In genomic region chrX:20515841-20516461, GRCh38 we compare ENCODE assay signal across 9 cellular contexts.
DNase-seq lines count a peak whose midpoint lies in the region; ATAC-seq and TF ChIP-seq lines count a peak whose summit lies in the region.
"Had no signal": no experiment of that assay in that cellular context is flagged by ENCODE, and none has a peak within 500 bp of the region (broad histone marks: within the 10 kb centered on the region; RNA-seq: fewer than 3 reads in every experiment).

No MANE protein-coding gene starts in this region.

- peaks cover 0 to 6% (median 0%) of the 10 kb centered on the region in 4 donors for H3K4me1 Mint-ChIP-seq in CD4-positive, CD25-positive, alpha-beta regulatory T cell

- H3K4me1 ChIP-seq in CD4-positive, CD25-positive, alpha-beta regulatory T cell (ENCODE audit: control insufficient read depth, insufficient read depth, low read length, poor library complexity, severe bottlenecking), result no peaks in the 10 kb centered on the region
- H3K4me1 ChIP-seq in upper lobe of right lung, result no peaks in the 10 kb centered on the region

- no peak overlapping the region for H3K4me3 ChIP-seq in CD4-positive, CD25-positive, alpha-beta regulatory T cell (ENCODE audit: low read depth, low read length)
- H3K4me3 ChIP-seq in foreskin fibroblast (ENCODE audit: low read depth in 1 of 2, low read length in 2 of 2) (no peak overlapping the region), upper lobe of right lung (no peak overlapping the region)

- no peak overlapping the region for H3K27ac ChIP-seq in CD4-positive, CD25-positive, alpha-beta regulatory T cell (ENCODE audit: insufficient read depth, low read length, poor library complexity, severe bottlenecking)
- no peak overlapping the region for H3K27ac ChIP-seq in upper lobe of right lung

- H3K27ac Mint-ChIP-seq in CD4-positive, CD25-positive, alpha-beta regulatory T cell, result peak overlapping the region in 1 of 3 donors; percentile 8
- H3K27ac Mint-ChIP-seq: T-cell had no signal

- H3K4me3 Mint-ChIP-seq in CD4-positive, CD25-positive, alpha-beta regulatory T cell, result no peak overlapping the region
- H3K4me3 Mint-ChIP-seq: T-cell had no signal

- peak; percentile 45 to 58 for ATAC-seq in CD4-positive, CD25-positive, alpha-beta regulatory T cell (ENCODE audit: low read depth in 2 of 2)
- ATAC-seq in GM19324 (IDR thresholded peaks at IDR 0.05; ENCODE audit: low FRiP score, unreplicated experiment) (peak; percentile 87), HG03196 (IDR thresholded peaks at IDR 0.05; ENCODE audit: unreplicated experiment) (peak; percentile 97), SK-N-SH treated with all-trans-retinoic acid at 6 μM for 48 hours (peak; percentile 76), upper lobe of right lung (peak; percentile 88)

- no peaks in the 10 kb centered on the region for H3K36me3 ChIP-seq in CD4-positive, CD25-positive, alpha-beta regulatory T cell (ENCODE audit: control insufficient read depth, insufficient read depth, low read length)
- no peaks in the 10 kb centered on the region for H3K36me3 ChIP-seq in upper lobe of right lung

- DNase-seq in CD4-positive, CD25-positive, alpha-beta regulatory T cell, result peak in 1 of 3 donors; percentile 49
- peak; percentile 76 to 85 for DNase-seq in foreskin fibroblast
- no peak for DNase-seq in upper lobe of right lung
- DNase-seq in head of caudate nucleus, result no peak
- no peak for DNase-seq in T-helper 9 cell
- DNase-seq: T-cell had no signal

- peaks cover 0 to 2% (median 0%) of the 10 kb centered on the region in 7 donors for H3K9me3 Mint-ChIP-seq in CD4-positive, CD25-positive, alpha-beta regulatory T cell
- H3K9me3 Mint-ChIP-seq: T-cell had no signal

- H3K27me3 Mint-ChIP-seq in CD4-positive, CD25-positive, alpha-beta regulatory T cell, result peaks cover 7% of the 10 kb centered on the region

- no peaks in the 10 kb centered on the region for H3K27me3 ChIP-seq in CD4-positive, CD25-positive, alpha-beta regulatory T cell (ENCODE audit: control insufficient read depth, insufficient read depth, low read length)
- H3K27me3 ChIP-seq in upper lobe of right lung, result no peaks in the 10 kb centered on the region

- H3K36me3 Mint-ChIP-seq in CD4-positive, CD25-positive, alpha-beta regulatory T cell, result no peaks in the 10 kb centered on the region
- H3K36me3 Mint-ChIP-seq: T-cell had no signal

- TF ChIP-seq CTCF in foreskin fibroblast (IDR thresholded peaks at IDR 0.05; ENCODE audit: low read depth, low read length) (no peak), upper lobe of right lung (IDR thresholded peaks at IDR 0.05) (no peak)

- H3K9me3 ChIP-seq in CD4-positive, CD25-positive, alpha-beta regulatory T cell (ENCODE audit: control insufficient read depth in 2 of 2, low read length in 2 of 2), result no peaks in the 10 kb centered on the region
- H3K9me3 ChIP-seq in upper lobe of right lung, result no peaks in the 10 kb centered on the region

- intact Hi-C loops in upper lobe of right lung (cut with DNase I) (no loop called here), head of caudate nucleus (cut with DNase I) (no loop called here)

TF ChIP-seq in SK-N-SH treated with all-trans-retinoic acid at 6 μM for 48 hours, 23 proteins besides CTCF, POLR2A, EP300 and RAD21:
- no peak for TF ChIP-seq ZFP30 (CRISPR knock-in tag; IDR thresholded peaks at IDR 0.05)

Comparison
In these comparisons a context has a peak if more than half of its experiments do, and no peak if none do; other contexts are left out.
1. DNase-seq: peak in foreskin fibroblast (2 of 2); none in upper lobe of right lung (single experiment), head of caudate nucleus (0 of 42) and T-helper 9 cell (single experiment).
2. Peak in every context shown above with its lines, with median percentiles within 50 percentile points of each other: ATAC-seq.